28 cellular contexts compared by ENCODE assay signal in genomic region chr11:70595016-70595415, GRCh38.
"Had no signal": no experiment of that assay in that cellular context is flagged by ENCODE, and none has a peak within 500 bp of the region (broad histone marks: within the 10 kb centered on the region; RNA-seq: fewer than 3 reads in every experiment).

No MANE protein-coding gene starts in this region.

- H3K4me3 ChIP-seq: ovary, psoas muscle, right lobe of liver, sigmoid colon, stomach, thoracic aorta, thyroid gland, tibial nerve, upper lobe of left lung, vagina had no signal

- ATAC-seq: natural killer cell treated with Interleukin-12 subunit alpha and Interleukin-12 subunit beta and Interleukin-15 and Interleukin-18, amount 100 ng/mL, for 72 hours; right cardiac atrium; right lobe of liver; stimulated activated effector memory CD8-positive, alpha-beta T cell treated with anti-CD3 and anti-CD28 coated beads, Interleukin-12 subunit alpha, Interleukin-12 subunit beta, amount 100 ng/mL, for 72 hours; stimulated activated naive B cell treated with anti-CD40 and anti-IgM and Interleukin-4, amounts not matched to agents 10 μg/mL and 1 μg/mL and 100 μg/mL, for 72 hours had no signal

- H3K27ac ChIP-seq: ovary, parathyroid adenoma, right lobe of liver, sigmoid colon, stomach, thoracic aorta, thyroid gland, tibial nerve, upper lobe of left lung, vagina had no signal

- H3K27me3 ChIP-seq: ovary, right lobe of liver, sigmoid colon, stomach, thyroid gland, tibial nerve, upper lobe of left lung, vagina had no signal

- H3K36me3 Mint-ChIP-seq: natural killer cell treated with Interleukin-12 subunit alpha and Interleukin-12 subunit beta and Interleukin-15 and Interleukin-18, amount 100 ng/mL, for 72 hours; stimulated activated effector memory CD8-positive, alpha-beta T cell treated with anti-CD3 and anti-CD28 coated beads, Interleukin-12 subunit alpha, Interleukin-12 subunit beta, amount 100 ng/mL, for 72 hours; stimulated activated naive B cell treated with anti-CD40 and anti-IgM and Interleukin-4, amounts not matched to agents 10 μg/mL and 1 μg/mL and 100 μg/mL, for 72 hours had no signal

- FAIRE-seq: small intestine, urothelium cell line had no signal

- H3K27ac Mint-ChIP-seq: natural killer cell treated with Interleukin-12 subunit alpha and Interleukin-12 subunit beta and Interleukin-15 and Interleukin-18, amount 100 ng/mL, for 72 hours; nephron progenitor cell; progenitor cell of endocrine pancreas; stimulated activated effector memory CD8-positive, alpha-beta T cell treated with anti-CD3 and anti-CD28 coated beads, Interleukin-12 subunit alpha, Interleukin-12 subunit beta, amount 100 ng/mL, for 72 hours; stimulated activated naive B cell treated with anti-CD40 and anti-IgM and Interleukin-4, amounts not matched to agents 10 μg/mL and 1 μg/mL and 100 μg/mL, for 72 hours; stimulated activated naive CD8-positive, alpha-beta T cell treated with anti-CD3 and anti-CD28 coated beads, Interleukin-15, Interleukin-2, amounts not matched to agents 100 ng/mL and 50 ng/mL, for 24 hours had no signal

- H3K9me3 ChIP-seq: ovary, psoas muscle, right lobe of liver, sigmoid colon, stomach, thoracic aorta, thyroid gland, tibial nerve, upper lobe of left lung, vagina had no signal

- H3K4me3 Mint-ChIP-seq: natural killer cell treated with Interleukin-12 subunit alpha and Interleukin-12 subunit beta and Interleukin-15 and Interleukin-18, amount 100 ng/mL, for 72 hours; nephron progenitor cell; neural crest cell; stimulated activated effector memory CD8-positive, alpha-beta T cell treated with anti-CD3 and anti-CD28 coated beads, Interleukin-12 subunit alpha, Interleukin-12 subunit beta, amount 100 ng/mL, for 72 hours; stimulated activated naive B cell treated with anti-CD40 and anti-IgM and Interleukin-4, amounts not matched to agents 10 μg/mL and 1 μg/mL and 100 μg/mL, for 72 hours; stimulated activated naive CD8-positive, alpha-beta T cell treated with anti-CD3 and anti-CD28 coated beads, Interleukin-15, Interleukin-2, amounts not matched to agents 100 ng/mL and 50 ng/mL, for 24 hours had no signal

- H3K9me3 Mint-ChIP-seq: natural killer cell treated with Interleukin-12 subunit alpha and Interleukin-12 subunit beta and Interleukin-15 and Interleukin-18, amount 100 ng/mL, for 72 hours; neural crest cell; stimulated activated effector memory CD8-positive, alpha-beta T cell treated with anti-CD3 and anti-CD28 coated beads, Interleukin-12 subunit alpha, Interleukin-12 subunit beta, amount 100 ng/mL, for 72 hours; stimulated activated naive B cell treated with anti-CD40 and anti-IgM and Interleukin-4, amounts not matched to agents 10 μg/mL and 1 μg/mL and 100 μg/mL, for 72 hours; stimulated activated naive CD8-positive, alpha-beta T cell treated with anti-CD3 and anti-CD28 coated beads, Interleukin-15, Interleukin-2, amounts not matched to agents 100 ng/mL and 50 ng/mL, for 24 hours had no signal

- H3K36me3 ChIP-seq: ovary, right lobe of liver, sigmoid colon, stomach, thoracic aorta, thyroid gland, tibial nerve, upper lobe of left lung, vagina had no signal

- H3K27me3 Mint-ChIP-seq: progenitor cell of endocrine pancreas had no signal

- H3K9ac ChIP-seq: parathyroid adenoma had no signal

- H3K4me1 Mint-ChIP-seq: stimulated activated naive B cell treated with anti-CD40 and anti-IgM and Interleukin-4, amounts not matched to agents 10 μg/mL and 1 μg/mL and 100 μg/mL, for 72 hours had no signal

- H3K4me1 ChIP-seq: parathyroid adenoma, right lobe of liver, sigmoid colon, thyroid gland, upper lobe of left lung, vagina had no signal

- DNase-seq: nephron progenitor cell; occipital lobe; ovary; sigmoid colon; small intestine; stimulated activated CD4-positive, alpha-beta T cell treated with anti-CD3 and anti-CD28 coated beads, Interleukin-15, amount 100 ng/mL, for 24 hours; stimulated activated CD4-positive, alpha-beta T cell treated with anti-CD3 and anti-CD28 coated beads, Interleukin-2, amount 100 ng/mL, for 24 hours; stimulated activated CD4-positive, alpha-beta T cell treated with anti-CD3 and anti-CD28 coated beads, Interleukin-2, amount 100 ng/mL, for 48 hours; stimulated activated CD4-positive, alpha-beta T cell treated with anti-CD3 and anti-CD28 coated beads, Interleukin-4, amount 100 ng/mL, for 24 hours; stimulated activated naive B cell treated with anti-CD40 and anti-IgM and Interleukin-4, amounts not matched to agents 10 μg/mL and 1 μg/mL and 100 μg/mL, for 72 hours; stimulated activated naive CD4-positive, alpha-beta T cell treated with Interleukin-2 at 50 U/mL for 16 hours; stomach; thyroid gland; trophoblast cell; upper lobe of left lung had no signal
